Comparison of ENCODE assay signal across 9 cellular contexts in genomic region chr5:132775439-132776076, GRCh38. TPM values are rescaled to one million over a fixed set of nuclear protein-coding genes. Genes with fewer than 3 reads are reported as not detected.
DNase-seq lines count a peak whose midpoint lies in the region; ATAC-seq lines count a peak whose summit lies in the region.
"Had no signal": no experiment of that assay in that cellular context is flagged by ENCODE, and none has a peak within 500 bp of the region (broad histone marks: within the 10 kb centered on the region; RNA-seq: fewer than 3 reads in every experiment).

No MANE protein-coding gene starts in this region.

- no peak overlapping the region for H3K27ac Mint-ChIP-seq in activated naive CD8-positive, alpha-beta T cell treated with anti-CD3 and anti-CD28 coated beads for 36 hours
- peak overlapping the region; percentile 34 for H3K27ac Mint-ChIP-seq in stimulated activated effector memory CD8-positive, alpha-beta T cell treated with anti-CD3 and anti-CD28 coated beads, Interleukin-12 subunit alpha, Interleukin-12 subunit beta, amount 100 ng/mL, for 72 hours

- H3K4me1 Mint-ChIP-seq in activated naive CD8-positive, alpha-beta T cell treated with anti-CD3 and anti-CD28 coated beads for 36 hours = peaks cover 8% of the 10 kb centered on the region
- peaks cover 45% of the 10 kb centered on the region for H3K4me1 Mint-ChIP-seq in stimulated activated effector memory CD8-positive, alpha-beta T cell treated with anti-CD3 and anti-CD28 coated beads, Interleukin-12 subunit alpha, Interleukin-12 subunit beta, amount 100 ng/mL, for 72 hours

- no peaks in the 10 kb centered on the region for H3K9me3 Mint-ChIP-seq in activated naive CD8-positive, alpha-beta T cell treated with anti-CD3 and anti-CD28 coated beads for 36 hours
- H3K9me3 Mint-ChIP-seq in stimulated activated effector memory CD8-positive, alpha-beta T cell treated with anti-CD3 and anti-CD28 coated beads, Interleukin-12 subunit alpha, Interleukin-12 subunit beta, amount 100 ng/mL, for 72 hours = no peaks in the 10 kb centered on the region

- H3K4me3 ChIP-seq in iPS-18a (ENCODE audit: low read length) = peak overlapping the region; percentile 57

- H3K36me3 Mint-ChIP-seq in activated naive CD8-positive, alpha-beta T cell treated with anti-CD3 and anti-CD28 coated beads for 36 hours = no peaks in the 10 kb centered on the region
- H3K36me3 Mint-ChIP-seq in stimulated activated effector memory CD8-positive, alpha-beta T cell treated with anti-CD3 and anti-CD28 coated beads, Interleukin-12 subunit alpha, Interleukin-12 subunit beta, amount 100 ng/mL, for 72 hours = no peaks in the 10 kb centered on the region

- no peak overlapping the region for H3K27ac ChIP-seq in iPS-18a (ENCODE audit: low read length)

- peaks cover 23% of the 10 kb centered on the region for H3K27me3 Mint-ChIP-seq in activated naive CD8-positive, alpha-beta T cell treated with anti-CD3 and anti-CD28 coated beads for 36 hours

- H3K4me1 ChIP-seq in iPS-18a (ENCODE audit: control insufficient read depth, low read depth, low read length) = peaks cover 21% of the 10 kb centered on the region

- H3K27me3 ChIP-seq in iPS-18a (ENCODE audit: control insufficient read depth, insufficient read depth, low read length) = peaks cover 44% of the 10 kb centered on the region

- H3K9ac ChIP-seq in iPS-18a (ENCODE audit: low read length) = no peak overlapping the region

- H3K9me3 ChIP-seq in iPS-18a (ENCODE audit: control insufficient read depth, low read depth, low read length) = no peaks in the 10 kb centered on the region

- H3K36me3 ChIP-seq in iPS-18a (ENCODE audit: control insufficient read depth, low read depth, low read length) = no peaks in the 10 kb centered on the region

- DNase-seq in DMS 273 (lab: John Stamatoyannopoulos, UW; ENCODE audit: unreplicated experiment) = peak; percentile 52
- no peak for DNase-seq in DMS 273 treated with DMSO at 0.1 percent for 48 hours (lab: John Stamatoyannopoulos, UW)
- DNase-seq in activated naive CD8-positive, alpha-beta T cell treated with anti-CD3 and anti-CD28 coated beads for 36 hours = no peak
- no peak for DNase-seq in stimulated activated effector memory CD8-positive, alpha-beta T cell treated with anti-CD3 and anti-CD28 coated beads, Interleukin-12 subunit alpha, Interleukin-12 subunit beta, amount 100 ng/mL, for 72 hours (ENCODE audit: low spot score in 2 of 2)
- no peak for DNase-seq in NCI-H2196 (lab: John Stamatoyannopoulos, UW; ENCODE audit: unreplicated experiment)

- H3K4me3 Mint-ChIP-seq in activated naive CD8-positive, alpha-beta T cell treated with anti-CD3 and anti-CD28 coated beads for 36 hours = peak overlapping the region; percentile 66
- peak overlapping the region; percentile 62 for H3K4me3 Mint-ChIP-seq in stimulated activated effector memory CD8-positive, alpha-beta T cell treated with anti-CD3 and anti-CD28 coated beads, Interleukin-12 subunit alpha, Interleukin-12 subunit beta, amount 100 ng/mL, for 72 hours

- no peak for ATAC-seq in stimulated activated effector memory CD8-positive, alpha-beta T cell treated with anti-CD3 and anti-CD28 coated beads, Interleukin-12 subunit alpha, Interleukin-12 subunit beta, amount 100 ng/mL, for 72 hours
- ATAC-seq in GM18511 (IDR thresholded peaks at IDR 0.05; ENCODE audit: unreplicated experiment) (no peak), GM21515 (IDR thresholded peaks at IDR 0.05; ENCODE audit: unreplicated experiment) (no peak)

RNA-seq across cellular contexts. Expression of gene SEPTIN8, which starts 1.5 kb away (rescaled TPM):
- total RNA-seq in activated naive CD8-positive, alpha-beta T cell treated with anti-CD3 and anti-CD28 coated beads for 36 hours = 10 to 100 TPM; 21.2 to 22.2 TPM

RNA-seq across cellular contexts. Expression of gene CCNI2, which starts 28.3 kb away (rescaled TPM):
- 1 to 10 TPM; 6.9 to 8.4 TPM for total RNA-seq in activated naive CD8-positive, alpha-beta T cell treated with anti-CD3 and anti-CD28 coated beads for 36 hours
- total RNA-seq: HT1080 had no signal

RNA-seq across cellular contexts. Expression of gene SOWAHA, which starts 37.5 kb away (rescaled TPM):
- total RNA-seq in activated naive CD8-positive, alpha-beta T cell treated with anti-CD3 and anti-CD28 coated beads for 36 hours = under 1 TPM in 1 of 2 experiments, not detected in 1; 0.06 TPM
- total RNA-seq: HT1080 had no signal

RNA-seq across cellular contexts. Expression of gene KIF3A, which starts 38.2 kb away (rescaled TPM):
- 10 to 100 TPM; 10.7 to 11.1 TPM for total RNA-seq in activated naive CD8-positive, alpha-beta T cell treated with anti-CD3 and anti-CD28 coated beads for 36 hours

RNA-seq across cellular contexts. Expression of gene SHROOM1, which starts 54.9 kb away (rescaled TPM):
- total RNA-seq in activated naive CD8-positive, alpha-beta T cell treated with anti-CD3 and anti-CD28 coated beads for 36 hours = 1 to 10 TPM; 1.8 to 2.3 TPM
